In genomic region chr4:137956256-137956655, GRCh38 we compare ENCODE assay signal across 15 cellular contexts.
"Had no signal": no experiment of that assay in that cellular context is flagged by ENCODE, and none has a peak within 500 bp of the region (broad histone marks: within the 10 kb centered on the region; RNA-seq: fewer than 3 reads in every experiment).

No MANE protein-coding gene starts in this region.

- H3K4me3 ChIP-seq: heart left ventricle, lower lobe of right lung, psoas muscle, right lobe of liver, suprapubic skin had no signal

- ATAC-seq: activated CD4-positive, alpha-beta T cell treated with anti-CD3 and anti-CD28 coated beads for 36 hours; activated CD8-positive, alpha-beta T cell treated with anti-CD3 and anti-CD28 coated beads for 36 hours; activated T-cell treated with anti-CD3 and anti-CD28 coated beads, Interleukin-2, amount 50 U/mL, for 72 hours; heart left ventricle; left cardiac atrium; psoas muscle had no signal

- H3K27ac ChIP-seq: heart left ventricle, lower lobe of right lung, psoas muscle, right lobe of liver, suprapubic skin had no signal

- DNase-seq: activated CD4-positive, alpha-beta T cell treated with anti-CD3 and anti-CD28 coated beads for 36 hours; activated CD8-positive, alpha-beta T cell treated with anti-CD3 and anti-CD28 coated beads for 36 hours; activated naive CD8-positive, alpha-beta T cell treated with anti-CD3 and anti-CD28 coated beads for 36 hours; activated T-cell treated with anti-CD3 and anti-CD28 coated beads, Interleukin-2, amount 50 U/mL, for 72 hours; anterior cingulate cortex; endodermal cell; heart left ventricle; immature natural killer cell; left cardiac atrium; lower lobe of right lung; psoas muscle; right lobe of liver; T-helper 2 cell; trophoblast cell had no signal
